8 cellular contexts compared by ENCODE assay signal in genomic region chr21:37220433-37220980, GRCh38. TPM values are rescaled to one million over a fixed set of nuclear protein-coding genes. Genes with fewer than 3 reads are reported as not detected.
DNase-seq lines count a peak whose midpoint lies in the region; ATAC-seq and TF ChIP-seq lines count a peak whose summit lies in the region.

No MANE protein-coding gene starts in this region.

- intact Hi-C loops in heart left ventricle (cut with DNase I) (loop anchor here in 7 of 10 donors (2.0 to 10.0 kb wide), 7 partner anchors 37 to 364 kb away; partner anchors contain the start of genes DYRK1A (in 4 of the 7) and VPS26C (in 3 of the 7)), psoas muscle (cut with DNase I) (loop anchor here (2.0 to 5.0 kb wide), 4 partner anchors 37 to 147 kb away; partner anchors contain the start of genes DYRK1A (in 1 of the 2) and VPS26C (in 1 of the 2))

- H3K9me3 Mint-ChIP-seq in activated naive CD4-positive, alpha-beta T cell treated with anti-CD3 and anti-CD28 coated beads, Interleukin-2, amount 50 U/mL, for 72 hours: no peaks in the 10 kb centered on the region

- H3K27ac ChIP-seq in heart left ventricle (peak overlapping the region; percentile 71 to 94 (median 86)), psoas muscle (peak overlapping the region; percentile 83)

- ATAC-seq in GM18873 (IDR thresholded peaks at IDR 0.05; ENCODE audit: low FRiP score, unreplicated experiment) (peak; percentile 18), HG03095 (IDR thresholded peaks at IDR 0.05; ENCODE audit: unreplicated experiment) (peak; percentile 31), heart left ventricle (peak; percentile 52 to 72 (median 60)), psoas muscle (peak; percentile 71 to 80 (median 77))
- ATAC-seq in activated naive CD4-positive, alpha-beta T cell treated with anti-CD3 and anti-CD28 coated beads, Interleukin-2, amount 50 U/mL, for 72 hours: peak; percentile 46 to 54

- H3K27ac Mint-ChIP-seq in activated naive CD4-positive, alpha-beta T cell treated with anti-CD3 and anti-CD28 coated beads, Interleukin-2, amount 50 U/mL, for 72 hours: peak overlapping the region; percentile 94 to 96

- H3K4me3 ChIP-seq in heart left ventricle: peak overlapping the region; percentile 38 to 84 (median 70)
- H3K4me3 ChIP-seq in psoas muscle: peak overlapping the region; percentile 78

- WGBS in heart left ventricle, 4 donors: 2 to 5% (median 3%) methylated on average over 33 to 35 of the region's 35 CpGs
- 2 to 5% (median 4%) methylated on average over 33 to 35 of the region's 35 CpGs for WGBS in psoas muscle, 3 donors

- H3K36me3 Mint-ChIP-seq in activated naive CD4-positive, alpha-beta T cell treated with anti-CD3 and anti-CD28 coated beads, Interleukin-2, amount 50 U/mL, for 72 hours: peaks cover 24 to 51% of the 10 kb centered on the region in 2 donors

- H3K36me3 ChIP-seq in heart left ventricle (peaks cover 0 to 28% (median 21%) of the 10 kb centered on the region in 9 donors), psoas muscle (ENCODE audit: insufficient read depth in 1 of 2, low read depth in 1 of 2) (peaks cover 0 to 27% of the 10 kb centered on the region in 2 donors)

- H3K9me3 ChIP-seq in heart left ventricle (no peaks in the 10 kb centered on the region), psoas muscle (no peaks in the 10 kb centered on the region)

- TF ChIP-seq POLR2A in heart left ventricle (IDR thresholded peaks at IDR 0.05): no peak

- peak in 11 of 14 donors; percentile 27 to 71 (median 52) for DNase-seq in C1 segment of cervical spinal cord (lab: John Stamatoyannopoulos, UW)
- peak; percentile 34 for DNase-seq in NOMO-1 treated with DMSO at 0.1 percent for 48 hours (lab: John Stamatoyannopoulos, UW; ENCODE audit: unreplicated experiment)
- peak; percentile 26 to 66 for DNase-seq in activated naive CD4-positive, alpha-beta T cell treated with anti-CD3 and anti-CD28 coated beads, Interleukin-2, amount 50 U/mL, for 72 hours (ENCODE audit: low spot score in 2 of 2)
- DNase-seq in heart left ventricle: no peak
- DNase-seq in psoas muscle: no peak
- no peak for DNase-seq in HK-2 (ENCODE audit: unreplicated experiment)

- peak in 4 of 12 donors; percentile 6 to 34 (median 28) for TF ChIP-seq CTCF in heart left ventricle (IDR thresholded peaks at IDR 0.05)
- no peak for TF ChIP-seq CTCF in psoas muscle (IDR thresholded peaks at IDR 0.05)

- H3K4me1 ChIP-seq in heart left ventricle (peaks cover 0 to 18% (median 10%) of the 10 kb centered on the region in 12 donors), psoas muscle (peaks cover 8% of the 10 kb centered on the region)

- H3K27me3 ChIP-seq in heart left ventricle (no peaks in the 10 kb centered on the region), psoas muscle (ENCODE audit: insufficient read depth in 3 of 3, low read length in 2 of 3) (no peaks in the 10 kb centered on the region)

RNA-seq across cellular contexts. Expression of gene VPS26C, which starts 46.6 kb away (rescaled TPM):
- total RNA-seq in activated naive CD4-positive, alpha-beta T cell treated with anti-CD3 and anti-CD28 coated beads, Interleukin-2, amount 50 U/mL, for 72 hours: 10 to 100 TPM; 68.9 to 69.0 TPM
- total RNA-seq in heart left ventricle (10 to 100 TPM; 42.1 to 88.6 (median 53.5) TPM), psoas muscle (10 to 100 TPM; 32.7 to 58.4 (median 46.8) TPM)
- polyA plus RNA-seq in heart left ventricle (10 to 100 TPM; 18.1 to 56.7 TPM), psoas muscle (10 to 100 TPM; 29.6 to 78.2 (median 52.5) TPM)

Comparison
In these comparisons a context has a peak if more than half of its experiments do, and no peak if none do; other contexts are left out.
1. DNase-seq: peak in C1 segment of cervical spinal cord (11 of 14), NOMO-1 treated with DMSO at 0.1 percent for 48 hours (single experiment) and activated naive CD4-positive, alpha-beta T cell treated with anti-CD3 and anti-CD28 coated beads, Interleukin-2, amount 50 U/mL, for 72 hours (2 of 2); none in heart left ventricle (0 of 5), psoas muscle (0 of 2) and HK-2 (single experiment).
2. ATAC-seq: peak in every context shown above with its lines; median percentile 77 in psoas muscle; 60 in heart left ventricle; 50 in activated naive CD4-positive, alpha-beta T cell treated with anti-CD3 and anti-CD28 coated beads, Interleukin-2, amount 50 U/mL, for 72 hours; 31 in HG03095; 18 in GM18873.